25 cellular contexts compared by ENCODE assay signal in the genomic region with DNA sequence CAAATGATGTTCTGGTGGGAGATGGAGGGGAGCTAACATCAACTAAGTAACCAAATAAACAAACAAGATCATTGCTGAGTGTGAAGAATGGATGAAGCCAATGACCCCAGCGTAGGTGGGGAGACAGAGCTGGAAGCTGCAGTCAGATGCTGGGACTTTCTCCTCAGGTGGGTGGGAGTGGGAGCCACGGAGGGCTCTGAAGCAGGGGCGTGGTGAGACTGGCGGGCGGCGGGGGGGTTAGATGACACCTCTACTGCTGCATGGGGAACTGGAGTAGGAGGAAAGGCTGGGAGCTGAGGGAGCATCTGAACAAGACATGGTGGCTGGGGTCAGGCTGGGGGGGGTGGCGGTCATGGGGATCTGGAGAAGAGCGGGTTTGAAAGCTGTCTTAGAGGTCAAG.
"Had no signal": no experiment of that assay in that cellular context is flagged by ENCODE, and none has a peak within 500 bp of the region (broad histone marks: within the 10 kb centered on the region; RNA-seq: fewer than 3 reads in every experiment).

No MANE protein-coding gene starts in this region.

- H3K36me3 ChIP-seq: gastrocnemius medialis, neutrophil, right lobe of liver, WERI-Rb-1 had no signal

- H3K27me3 Mint-ChIP-seq: activated CD4-positive, alpha-beta memory T cell treated with anti-CD3 and anti-CD28 coated beads for 36 hours; activated T-cell treated with anti-CD3 and anti-CD28 coated beads, Interleukin-2, amount 50 U/mL, for 24 hours; central memory CD8-positive, alpha-beta T cell; stimulated activated naive CD8-positive, alpha-beta T cell treated with anti-CD3 and anti-CD28 coated beads, Interleukin-15, Interleukin-2, amounts not matched to agents 100 ng/mL and 50 ng/mL, for 24 hours had no signal

- H3K4me3 ChIP-seq: gastrocnemius medialis, hepatocyte, right lobe of liver had no signal

- H3K36me3 Mint-ChIP-seq: activated CD4-positive, alpha-beta memory T cell treated with anti-CD3 and anti-CD28 coated beads for 36 hours; activated naive CD4-positive, alpha-beta T cell treated with anti-CD3 and anti-CD28 coated beads, Interleukin-2, amount 10 ng/mL, durations not matched to agents 7 days and 5 days; naive B cell had no signal

- H3K9me3 Mint-ChIP-seq: activated CD4-positive, alpha-beta memory T cell treated with anti-CD3 and anti-CD28 coated beads for 36 hours; activated CD4-positive, alpha-beta T cell treated with anti-CD3 and anti-CD28 coated beads, Interleukin-2, amount 10 ng/mL, durations not matched to agents 24 days and 14 days; activated naive CD4-positive, alpha-beta T cell treated with anti-CD3 and anti-CD28 coated beads, Interleukin-2, amount 10 ng/mL, durations not matched to agents 7 days and 5 days; activated T-cell treated with anti-CD3 and anti-CD28 coated beads, Interleukin-2, amount 50 U/mL, for 24 hours; central memory CD8-positive, alpha-beta T cell; dendritic cell treated with granulocyte-macrophage colony-stimulating factor and Interleukin-4, amounts not matched to agents 40 ng/mL and 50 ng/mL, for 4 days; naive B cell; stimulated activated naive CD8-positive, alpha-beta T cell treated with anti-CD3 and anti-CD28 coated beads, Interleukin-15, Interleukin-2, amounts not matched to agents 100 ng/mL and 50 ng/mL, for 24 hours had no signal

- DNase-seq: activated CD4-positive, alpha-beta memory T cell treated with anti-CD3 and anti-CD28 coated beads for 36 hours; activated CD4-positive, alpha-beta T cell treated with anti-CD3 and anti-CD28 coated beads, Interleukin-2, amount 10 ng/mL, durations not matched to agents 24 days and 14 days; activated CD4-positive, CD25-positive, alpha-beta regulatory T cell treated with anti-CD3 and anti-CD28 coated beads, Interleukin-2, amount 50 U/mL, for 72 hours; activated CD8-positive, alpha-beta memory T cell treated with anti-CD3 and anti-CD28 coated beads, Interleukin-2, amount 50 U/mL, for 4 hours; activated gamma-delta T cell; activated naive CD4-positive, alpha-beta T cell treated with anti-CD3 and anti-CD28 coated beads, Interleukin-2, amount 10 ng/mL, durations not matched to agents 7 days and 5 days; activated T-cell treated with anti-CD3 and anti-CD28 coated beads, Interleukin-2, amount 50 U/mL, for 24 hours; amygdala; effector CD4-positive, alpha-beta T cell; erythroblast; gastrocnemius medialis; left cardiac atrium; left ventricle myocardium superior; naive B cell; right lobe of liver; stimulated activated CD4-positive, alpha-beta T cell treated with anti-CD3 and anti-CD28 coated beads, Interleukin-12 subunit alpha, Interleukin-12 subunit beta, amount 100 ng/mL, for 4 hours; stimulated activated CD4-positive, alpha-beta T cell treated with anti-CD3 and anti-CD28 coated beads, Interleukin-4, amount 100 ng/mL, for 1 hour; T-helper 1 cell; T1000; WERI-Rb-1 had no signal

- H3K79me2 ChIP-seq: hepatocyte had no signal

- H3K4me3 Mint-ChIP-seq: activated CD4-positive, alpha-beta memory T cell treated with anti-CD3 and anti-CD28 coated beads for 36 hours; activated CD4-positive, alpha-beta T cell treated with anti-CD3 and anti-CD28 coated beads, Interleukin-2, amount 10 ng/mL, durations not matched to agents 24 days and 14 days; activated naive CD4-positive, alpha-beta T cell treated with anti-CD3 and anti-CD28 coated beads, Interleukin-2, amount 10 ng/mL, durations not matched to agents 7 days and 5 days; activated T-cell treated with anti-CD3 and anti-CD28 coated beads, Interleukin-2, amount 50 U/mL, for 24 hours; central memory CD8-positive, alpha-beta T cell; dendritic cell treated with granulocyte-macrophage colony-stimulating factor and Interleukin-4, amounts not matched to agents 40 ng/mL and 50 ng/mL, for 4 days; naive B cell; stimulated activated naive CD8-positive, alpha-beta T cell treated with anti-CD3 and anti-CD28 coated beads, Interleukin-15, Interleukin-2, amounts not matched to agents 100 ng/mL and 50 ng/mL, for 24 hours had no signal

- H2AFZ ChIP-seq: hepatocyte had no signal

- H3K4me1 ChIP-seq: right lobe of liver had no signal

- H3K4me2 ChIP-seq: hepatocyte had no signal

- ATAC-seq: gastrocnemius medialis, left cardiac atrium, left ventricle myocardium superior, right lobe of liver had no signal

- H3K27me3 ChIP-seq: gastrocnemius medialis, hepatocyte, neutrophil, right lobe of liver had no signal

- H3K9me3 ChIP-seq: gastrocnemius medialis, neutrophil, right lobe of liver had no signal

- H3K27ac ChIP-seq: gastrocnemius medialis, hepatocyte, neutrophil, right lobe of liver had no signal

- H3K27ac Mint-ChIP-seq: activated CD4-positive, alpha-beta memory T cell treated with anti-CD3 and anti-CD28 coated beads for 36 hours; activated CD4-positive, alpha-beta T cell treated with anti-CD3 and anti-CD28 coated beads, Interleukin-2, amount 10 ng/mL, durations not matched to agents 24 days and 14 days; activated naive CD4-positive, alpha-beta T cell treated with anti-CD3 and anti-CD28 coated beads, Interleukin-2, amount 10 ng/mL, durations not matched to agents 7 days and 5 days; activated T-cell treated with anti-CD3 and anti-CD28 coated beads, Interleukin-2, amount 50 U/mL, for 24 hours; dendritic cell treated with granulocyte-macrophage colony-stimulating factor and Interleukin-4, amounts not matched to agents 40 ng/mL and 50 ng/mL, for 4 days; stimulated activated naive CD8-positive, alpha-beta T cell treated with anti-CD3 and anti-CD28 coated beads, Interleukin-15, Interleukin-2, amounts not matched to agents 100 ng/mL and 50 ng/mL, for 24 hours had no signal
